In the genomic region with DNA sequence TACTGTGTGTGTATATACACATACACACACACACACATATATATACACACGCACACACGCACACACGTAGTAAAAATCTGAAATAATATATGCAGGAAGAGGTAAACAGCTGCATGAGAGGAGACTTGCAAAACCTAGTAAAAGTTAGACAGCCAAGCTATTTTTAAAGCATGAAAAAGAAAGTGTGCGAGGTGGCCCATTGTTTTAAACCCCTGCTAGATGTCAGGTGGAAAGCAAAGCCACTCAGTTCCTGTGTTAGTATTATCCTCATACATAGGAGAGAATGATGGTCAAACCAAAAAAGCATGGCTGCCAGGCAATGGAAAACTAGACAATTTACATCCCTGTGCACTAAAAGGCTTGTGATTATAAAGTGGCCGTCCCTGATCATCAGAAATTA, we compare ENCODE assay signal across 24 cellular contexts.
DNase-seq lines count a peak whose midpoint lies in the region; ATAC-seq, FAIRE-seq and TF ChIP-seq lines count a peak whose summit lies in the region.
"Had no signal": no experiment of that assay in that cellular context is flagged by ENCODE, and none has a peak within 500 bp of the region (broad histone marks: within the 10 kb centered on the region; RNA-seq: fewer than 3 reads in every experiment).

No MANE protein-coding gene starts in this region.

- H3K23ac ChIP-seq in H1 (ENCODE audit: insufficient read length): no peak overlapping the region

- H2AK5ac ChIP-seq in H1 (ENCODE audit: low read depth, low read length): no peak overlapping the region

- H2BK20ac ChIP-seq in H1 (ENCODE audit: low read length): 0 out of 2 replicates have a peak overlapping the region, but pooled peaks have one; percentile 25

- H3K36me3 Mint-ChIP-seq in HFFc6 (ENCODE audit: low read depth) (peaks cover 12% of the 10 kb centered on the region), WTC11 (peaks cover 9% of the 10 kb centered on the region)
- no peaks in the 10 kb centered on the region for H3K36me3 Mint-ChIP-seq in CD4-positive, alpha-beta T cell (ENCODE audit: low read depth)
- H3K36me3 Mint-ChIP-seq: CD14-positive monocyte; CD4-positive, CD25-positive, alpha-beta regulatory T cell; CD8-positive, alpha-beta T cell had no signal

- no peak for TF ChIP-seq RAD21 in H1 (IDR thresholded peaks at IDR 0.05 in 1 of 2, conservative IDR thresholded peaks at IDR 0.05 in 1 of 2; ENCODE audit: low read depth in 2 of 2, low read length in 2 of 2)

- H2BK12ac ChIP-seq in H1 (ENCODE audit: low read depth, low read length): no peak overlapping the region

- no peak overlapping the region for H3K4me3 ChIP-seq in MM.1S (ENCODE audit: low read length)
- H3K4me3 ChIP-seq in H1 (ENCODE audit: extremely low read depth in 1 of 4, insufficient read depth in 2 of 4, low read depth in 3 of 4, low read length in 4 of 4): no peak overlapping the region
- H3K4me3 ChIP-seq in aorta (ENCODE audit: low read length in 2 of 2): no peak overlapping the region
- H3K4me3 ChIP-seq: BLaER1 had no signal

- H2BK120ac ChIP-seq in H1 (replicated peaks; ENCODE audit: low read depth, low read length): no peak overlapping the region

- H3K27me3 Mint-ChIP-seq in HFFc6 (ENCODE audit: insufficient read depth) (no peaks in the 10 kb centered on the region), WTC11 (ENCODE audit: low read depth) (no peaks in the 10 kb centered on the region)
- no peaks in the 10 kb centered on the region for H3K27me3 Mint-ChIP-seq in CD4-positive, alpha-beta T cell
- H3K27me3 Mint-ChIP-seq: CD4-positive, CD25-positive, alpha-beta regulatory T cell had no signal

- H3K27me3 ChIP-seq in MM.1S (replicated peaks; ENCODE audit: insufficient read depth, low read length) (no peaks in the 10 kb centered on the region), H1 (replicated peaks in 1 of 4; ENCODE audit: control insufficient read depth in 3 of 4, extremely low read depth in 1 of 4, insufficient read depth in 3 of 4, low read length in 3 of 4) (no peaks in the 10 kb centered on the region), aorta (ENCODE audit: control insufficient read depth in 1 of 2, insufficient read depth in 2 of 2, low read length in 1 of 2) (no peaks in the 10 kb centered on the region)
- no peaks in the 10 kb centered on the region for H3K27me3 ChIP-seq in CD4-positive, alpha-beta T cell (ENCODE audit: control insufficient read depth, insufficient read depth, low read length)
- H3K27me3 ChIP-seq: BE2C, BLaER1 had no signal

- H3K4me1 ChIP-seq in MM.1S (ENCODE audit: low read length): peaks cover 3% of the 10 kb centered on the region; the same call in 1 of the 2 replicates
- H3K4me1 ChIP-seq in H1 (replicated peaks in 1 of 4; ENCODE audit: control insufficient read depth in 3 of 4, insufficient read depth in 4 of 4, low read length in 3 of 4): peaks cover 2 to 13% (median 5%) of the 10 kb centered on the region in 4 experiments; a peak in 4 of 7 replicates
- no peaks in the 10 kb centered on the region for H3K4me1 ChIP-seq in aorta (ENCODE audit: control insufficient read depth in 1 of 2, insufficient read depth in 2 of 2, low read length in 2 of 2)
- H3K4me1 ChIP-seq: BLaER1, Caco-2 had no signal

- no peaks in the 10 kb centered on the region; the same call in 1 of the 2 replicates for H3K23me2 ChIP-seq in H1 (ENCODE audit: low read depth, low read length)

- H3K9ac ChIP-seq in MM.1S (ENCODE audit: low read length) (no peak overlapping the region), H1 (replicated peaks in 1 of 4; ENCODE audit: extremely low read depth in 1 of 4, low read depth in 3 of 4, low read length in 3 of 4) (no peak overlapping the region)
- H3K9ac ChIP-seq: BLaER1 had no signal

- DNase-seq in HFFc6 (no peak), MM.1S (peak; percentile 52), WTC11 (ENCODE audit: low spot score) (no peak), H1 (ENCODE audit: low read depth in 1 of 2, low spot score in 2 of 2) (no peak), aorta (no peak), NCI-H2171 (lab: John Stamatoyannopoulos, UW) (no peak), NCI-H748 (lab: John Stamatoyannopoulos, UW; ENCODE audit: unreplicated experiment) (no peak)
- DNase-seq in CD4-positive, alpha-beta T cell: no peak
- DNase-seq: 8988T; ACHN; BE2C; C1 segment of cervical spinal cord; Caco-2; Calu3; CD4-positive, CD25-positive, alpha-beta regulatory T cell; CD8-positive, alpha-beta T cell; DMS79 treated with DMSO at 0.1 percent for 48 hours; GF-D8 had no signal

- no peak overlapping the region for H3K56ac ChIP-seq in H1 (replicated peaks; ENCODE audit: insufficient read length, low read depth, low read length)

- POLR2A ChIA-PET in WTC11 (lab: Charles Lee): no interaction called here
- POLR2A ChIA-PET in H1 (lab: Charles Lee; ENCODE audit: partially characterized antibody): no interaction called here
- POLR2A ChIA-PET in CD4-positive, alpha-beta T cell (lab: Charles Lee): no interaction called here

- WGBS in H1 (ENCODE audit: extremely low coverage in 1 of 2, insufficient coverage in 1 of 2, insufficient read length in 1 of 2, insufficient replicate concordance in 2 of 2, low coverage in 1 of 2, low lambda C conversion rate in 2 of 2, missing lambda C conversion rate in 1 of 2), 2 experiments: 94% methylated on average over 5 of the region's 5 CpGs; no CpG with 5 or more reads in 1 of the 2 experiments
- WGBS in aorta, 2 donors: 85 to 97% methylated on average over 5 of the region's 5 CpGs

- no peak for TF ChIP-seq EP300 in H1 (IDR thresholded peaks at IDR 0.05; ENCODE audit: borderline replicate concordance in 1 of 2, low read depth in 2 of 2, low read length in 2 of 2)

- CTCF ChIA-PET in WTC11 (lab: Charles Lee): interaction anchor here (1.1 kb wide), 1 partner anchor 476 kb away, joined by 3 read pairs; no protein-coding TSS in a partner anchor
- CTCF ChIA-PET in H1 (lab: Charles Lee; ENCODE audit: partially characterized antibody): no interaction called here
- CTCF ChIA-PET in CD4-positive, alpha-beta T cell (lab: Charles Lee): no interaction called here

- no peak overlapping the region for H2AFZ ChIP-seq in MM.1S (ENCODE audit: low read length)
- no peak overlapping the region for H2AFZ ChIP-seq in H1 (ENCODE audit: low read length)

- no peak overlapping the region for H3K4me2 ChIP-seq in MM.1S (ENCODE audit: low read depth, low read length)
- H3K4me2 ChIP-seq in H1 (ENCODE audit: insufficient read depth in 1 of 2, low read depth in 2 of 2, low read length in 2 of 2): no peak overlapping the region
- H3K4me2 ChIP-seq: BLaER1 had no signal

- H3K14ac ChIP-seq in H1 (ENCODE audit: insufficient read length): no peak overlapping the region

- FAIRE-seq in H1 (lab: Jason Lieb, UNC): no peak
- FAIRE-seq: A204.1, G401.6, GM12891, GM19239 had no signal

- H3K36me3 ChIP-seq in MM.1S (replicated peaks; ENCODE audit: insufficient read depth, low read length): no peaks in the 10 kb centered on the region
- no peaks in the 10 kb centered on the region for H3K36me3 ChIP-seq in H1 (ENCODE audit: control insufficient read depth in 2 of 4, insufficient read depth in 4 of 4, low read length in 3 of 4)
- H3K36me3 ChIP-seq in aorta (ENCODE audit: control insufficient read depth in 1 of 2, insufficient read depth in 2 of 2, low read length in 1 of 2): no peaks in the 10 kb centered on the region
- H3K36me3 ChIP-seq: BE2C, BLaER1 had no signal

- TF ChIP-seq CTCF in HFFc6 (IDR thresholded peaks at IDR 0.05) (no peak), MM.1S (IDR thresholded peaks at IDR 0.05; ENCODE audit: low read length) (no peak), WTC11 (IDR thresholded peaks at IDR 0.05) (no peak), H1 (IDR thresholded peaks at IDR 0.05; ENCODE audit: control extremely low read depth in 1 of 3, insufficient read depth in 1 of 3, low read depth in 1 of 3, low read length in 3 of 3) (no peak)
- TF ChIP-seq CTCF in CD4-positive, alpha-beta T cell (IDR thresholded peaks at IDR 0.05): no peak

- H3K18ac ChIP-seq in H1 (ENCODE audit: extremely low read depth, low read length): peak overlapping the region; percentile 39; the same call in 1 of the 2 replicates

- H3K4me3 Mint-ChIP-seq in HFFc6 (no peak overlapping the region), WTC11 (no peak overlapping the region)
- H3K4me3 Mint-ChIP-seq in CD4-positive, alpha-beta T cell: no peak overlapping the region
- H3K4me3 Mint-ChIP-seq: CD14-positive monocyte; CD4-positive, CD25-positive, alpha-beta regulatory T cell; CD8-positive, alpha-beta T cell had no signal

- no peaks in the 10 kb centered on the region for H3K9me3 ChIP-seq in MM.1S (replicated peaks; ENCODE audit: insufficient read depth, low read length)
- no peaks in the 10 kb centered on the region for H3K9me3 ChIP-seq in H1 (ENCODE audit: insufficient read depth in 2 of 2, low read depth in 1 of 2, low read length in 1 of 2)
- no peaks in the 10 kb centered on the region for H3K9me3 ChIP-seq in aorta (ENCODE audit: control insufficient read depth, low read length)
- H3K9me3 ChIP-seq in CD4-positive, alpha-beta T cell (ENCODE audit: control insufficient read depth, low read length): no peaks in the 10 kb centered on the region
- H3K9me3 ChIP-seq: BE2C, BLaER1, Caco-2 had no signal

- H3K9me2 ChIP-seq in MM.1S (replicated peaks; ENCODE audit: insufficient read depth, low read length): no peaks in the 10 kb centered on the region

- H4K8ac ChIP-seq in H1 (ENCODE audit: extremely low read depth, insufficient read depth, low read length): no peak overlapping the region

- H3K79me2 ChIP-seq in MM.1S (ENCODE audit: low read length): no peaks in the 10 kb centered on the region
- no peaks in the 10 kb centered on the region for H3K79me2 ChIP-seq in H1 (ENCODE audit: control insufficient read depth in 1 of 2, insufficient read depth in 2 of 2, low read length in 2 of 2)

- intact Hi-C loops in aorta (cut with DNase I): no loop called here
- intact Hi-C loops in CD4-positive, alpha-beta T cell (cut with DNase I, micrococcal nuclease): no loop called here

- H3K27ac ChIP-seq in MM.1S (ENCODE audit: low read length): no peak overlapping the region
- no peak overlapping the region for H3K27ac ChIP-seq in H1 (ENCODE audit: low read depth, low read length)
- no peak overlapping the region for H3K27ac ChIP-seq in aorta (ENCODE audit: low read depth in 1 of 2, low read length in 2 of 2)
- H3K27ac ChIP-seq in CD4-positive, alpha-beta T cell (ENCODE audit: low read depth, low read length): no peak overlapping the region
- H3K27ac ChIP-seq: BLaER1 had no signal

- H4K20me1 ChIP-seq in MM.1S (ENCODE audit: insufficient read depth, low read length) (no peaks in the 10 kb centered on the region), H1 (replicated peaks in 1 of 2; ENCODE audit: control insufficient read depth in 1 of 2, insufficient read depth in 2 of 2, low read length in 2 of 2) (no peaks in the 10 kb centered on the region)
- H4K20me1 ChIP-seq: BLaER1 had no signal

- H3K27ac Mint-ChIP-seq in HFFc6 (0 out of 2 replicates have a peak overlapping the region, but pooled peaks have one; percentile 24), WTC11 (peak overlapping the region; percentile 98; the same call in 1 of the 2 replicates)
- H3K27ac Mint-ChIP-seq in CD4-positive, alpha-beta T cell: no peak overlapping the region
- H3K27ac Mint-ChIP-seq: CD14-positive monocyte; CD8-positive, alpha-beta T cell had no signal

- H3K4ac ChIP-seq in H1 (replicated peaks; ENCODE audit: insufficient read length, low read depth, low read length): no peak overlapping the region

- no peak overlapping the region for H4K91ac ChIP-seq in H1 (replicated peaks; ENCODE audit: insufficient read length, low read length)

- peak overlapping the region; percentile 74; the same call in 1 of the 2 replicates for H2BK5ac ChIP-seq in H1 (ENCODE audit: low read depth, low read length)

- H3K79me1 ChIP-seq in H1 (ENCODE audit: low read depth, low read length): no peaks in the 10 kb centered on the region

- H3K9me3 Mint-ChIP-seq in HFFc6: no peaks in the 10 kb centered on the region; the same call in 1 of the 2 replicates
- peaks cover 6% of the 10 kb centered on the region for H3K9me3 Mint-ChIP-seq in WTC11
- no peaks in the 10 kb centered on the region for H3K9me3 Mint-ChIP-seq in CD4-positive, alpha-beta T cell
- H3K9me3 Mint-ChIP-seq: CD8-positive, alpha-beta T cell had no signal

- no peak overlapping the region for H2BK15ac ChIP-seq in H1 (ENCODE audit: low read length)

- no peak overlapping the region for H4K5ac ChIP-seq in H1 (ENCODE audit: insufficient read length, low read depth, low read length)

- H3K4me1 Mint-ChIP-seq in HFFc6 (ENCODE audit: low read depth) (peaks cover 53% of the 10 kb centered on the region), WTC11 (peaks cover 51% of the 10 kb centered on the region)
- H3K4me1 Mint-ChIP-seq in CD4-positive, alpha-beta T cell (ENCODE audit: low read depth): peaks cover 7% of the 10 kb centered on the region
- H3K4me1 Mint-ChIP-seq: CD14-positive monocyte had no signal

- no peak for TF ChIP-seq POLR2A in H1 (IDR thresholded peaks at IDR 0.05; ENCODE audit: control extremely low read depth in 1 of 2, low read depth in 2 of 2, low read length in 2 of 2)

- ATAC-seq in WTC11 (no peak), aorta (ENCODE audit: low FRiP score) (no peak)
- ATAC-seq in CD4-positive, alpha-beta T cell (ENCODE audit: poor library complexity): no peak
- ATAC-seq: CD8-positive, alpha-beta T cell had no signal

- H3F3A ChIP-seq in MM.1S (ENCODE audit: insufficient read depth, low read length): no peaks in the 10 kb centered on the region
